Comparison of ENCODE assay signal across 8 cellular contexts in genomic region chr2:76599732-76600368, GRCh38.
DNase-seq lines count a peak whose midpoint lies in the region; ATAC-seq, FAIRE-seq and TF ChIP-seq lines count a peak whose summit lies in the region.

No MANE protein-coding gene starts in this region.

- H3K9ac ChIP-seq in SU-DHL-6 (ENCODE audit: low read length): no peak overlapping the region

- no peak overlapping the region for H3K4me2 ChIP-seq in SU-DHL-6 (ENCODE audit: low read depth, low read length, poor library complexity, severe bottlenecking)

- 11 to 19% methylated on average over 4 of the region's 4 CpGs for WGBS in pancreas, 2 donors

- no peaks in the 10 kb centered on the region for H3K36me3 Mint-ChIP-seq in CD14-positive monocyte

- H2AFZ ChIP-seq in SU-DHL-6 (ENCODE audit: low read depth, low read length, severe bottlenecking): no peak overlapping the region

- no peaks in the 10 kb centered on the region for H3K9me3 Mint-ChIP-seq in CD14-positive monocyte

- H4K20me1 ChIP-seq in SU-DHL-6 (ENCODE audit: low read depth, low read length): no peaks in the 10 kb centered on the region

- no peaks in the 10 kb centered on the region for H3F3A ChIP-seq in SU-DHL-6 (ENCODE audit: insufficient read depth)

- peak; percentile 38 for TF ChIP-seq CTCF in CD14-positive monocyte (IDR thresholded peaks at IDR 0.05)
- TF ChIP-seq CTCF in SU-DHL-6 (IDR thresholded peaks at IDR 0.05; ENCODE audit: insufficient read depth, low read length, poor library complexity, severe bottlenecking): peak; percentile 93
- peak; percentile 58 to 69 (median 62) for TF ChIP-seq CTCF in pancreas (IDR thresholded peaks at IDR 0.05)

- H3K4me1 ChIP-seq in pancreas: no peaks in the 10 kb centered on the region

- H3K79me2 ChIP-seq in SU-DHL-6 (ENCODE audit: insufficient read depth, low read length): no peaks in the 10 kb centered on the region

- DNase-seq in CD14-positive monocyte (ENCODE audit: low spot score): no peak
- peak; percentile 76 for DNase-seq in NCI-H1694 treated with DMSO at 0.1 percent for 48 hours (lab: John Stamatoyannopoulos, UW)
- peak; percentile 59 for DNase-seq in foreskin melanocyte
- peak in 4 of 6 donors; percentile 33 to 70 (median 50) for DNase-seq in pancreas
- no peak for DNase-seq in activated T-cell treated with anti-CD3 and anti-CD28 coated beads for 4 hours

- no peaks in the 10 kb centered on the region for H3K9me2 ChIP-seq in SU-DHL-6 (replicated peaks; ENCODE audit: insufficient read depth, low read length)

- ATAC-seq in GM18909 (IDR thresholded peaks at IDR 0.05; ENCODE audit: poor library complexity, unreplicated experiment): peak; percentile 99
- ATAC-seq in HG03060 (IDR thresholded peaks at IDR 0.05; ENCODE audit: low read depth, unreplicated experiment): peak; percentile 99
- peak; percentile 80 to 96 (median 94) for ATAC-seq in pancreas

- H3K9me3 ChIP-seq in SU-DHL-6 (ENCODE audit: insufficient read depth, low read length) (no peaks in the 10 kb centered on the region), pancreas (no peaks in the 10 kb centered on the region)

- no peak overlapping the region for H3K4me3 Mint-ChIP-seq in CD14-positive monocyte

- H3K27ac Mint-ChIP-seq in CD14-positive monocyte: no peak overlapping the region

- H3K27ac ChIP-seq in SU-DHL-6 (ENCODE audit: low read depth, low read length) (no peak overlapping the region), pancreas (no peak overlapping the region)

- no peaks in the 10 kb centered on the region for H3K36me3 ChIP-seq in SU-DHL-6 (ENCODE audit: low read length)
- H3K36me3 ChIP-seq in pancreas: no peaks in the 10 kb centered on the region

- no peak overlapping the region for H3K4me3 ChIP-seq in SU-DHL-6 (ENCODE audit: insufficient read depth, low read length, poor library complexity, severe bottlenecking)
- no peak overlapping the region for H3K4me3 ChIP-seq in pancreas

- no peak for FAIRE-seq in pancreas (lab: Jason Lieb, UNC)

- H3K27me3 ChIP-seq in SU-DHL-6 (ENCODE audit: low read length) (no peaks in the 10 kb centered on the region), pancreas (peaks cover 0 to 5% (median 1%) of the 10 kb centered on the region in 4 donors)

- no peaks in the 10 kb centered on the region for H3K27me3 Mint-ChIP-seq in CD14-positive monocyte (ENCODE audit: low read depth in 3 of 3)

- H3K4me1 Mint-ChIP-seq in CD14-positive monocyte: no peaks in the 10 kb centered on the region

- intact Hi-C loops in CD14-positive monocyte (cut with micrococcal nuclease) (no loop called here), pancreas (cut with DNase I) (loop anchor here in 1 of 3 donors (10.0 kb wide), 2 partner anchors 405 to 815 kb away; no protein-coding TSS in a partner anchor)

Comparison
In these comparisons a context has a peak if more than half of its experiments do, and no peak if none do; other contexts are left out.
1. DNase-seq: peak in NCI-H1694 treated with DMSO at 0.1 percent for 48 hours (single experiment), foreskin melanocyte (single experiment) and pancreas (4 of 6); none in CD14-positive monocyte (single experiment) and activated T-cell treated with anti-CD3 and anti-CD28 coated beads for 4 hours (single experiment).
2. CTCF ChIP-seq: peak in every context shown above with its lines; median percentile 93 in SU-DHL-6; 62 in pancreas; 38 in CD14-positive monocyte.
3. Peak in every context shown above with its lines, with median percentiles within 50 percentile points of each other: ATAC-seq.